1 cellular context compared by ENCODE assay signal in the genomic region with DNA sequence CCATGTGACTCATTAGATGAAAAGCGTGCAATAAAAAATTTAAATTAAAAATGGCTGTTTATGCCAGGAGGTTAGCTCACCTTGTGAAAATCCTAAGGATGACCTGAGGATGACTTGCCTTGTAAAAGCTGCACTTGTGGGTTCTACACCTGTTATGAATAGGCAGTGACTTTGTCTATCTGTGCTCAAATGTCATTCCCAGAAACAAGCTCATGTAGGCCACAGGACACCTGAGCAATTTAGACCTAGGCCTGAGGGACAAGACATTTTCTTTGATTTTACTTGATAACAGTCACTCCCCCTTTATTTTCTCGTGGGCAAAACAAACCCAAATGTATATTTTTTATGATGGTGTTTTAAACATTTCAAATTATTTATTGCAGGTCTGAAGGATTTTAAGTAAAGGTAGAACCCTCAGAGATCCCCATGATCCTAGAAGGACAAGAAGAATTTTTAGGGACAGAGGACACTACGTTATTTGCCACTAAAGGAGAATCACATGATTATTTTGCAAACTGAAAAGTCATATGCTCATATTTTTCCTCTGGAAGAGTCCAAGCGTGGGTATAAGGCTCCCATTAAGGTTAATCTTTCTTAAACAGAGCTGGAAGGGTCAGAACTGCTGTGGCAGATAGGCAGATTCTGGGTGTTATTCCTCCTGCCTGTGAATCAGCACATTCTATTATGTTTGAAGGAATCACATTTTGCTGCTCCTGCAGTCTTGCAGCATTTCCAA.
TF ChIP-seq lines count a peak whose summit lies in the region.

No MANE protein-coding gene starts in this region.

TF ChIP-seq in K562, 482 proteins besides CTCF, POLR2A, EP300 and RAD21 (continued from another document and continues in another):
- TF ChIP-seq ELK1 (CRISPR knock-in tag; IDR thresholded peaks at IDR 0.05) (no peak), TCF3 (CRISPR knock-in tag; IDR thresholded peaks at IDR 0.05) (peak; percentile 98), SRSF1 (IDR thresholded peaks at IDR 0.05; ENCODE audit: low read depth, low read length) (no peak), ZNF717 (CRISPR knock-in tag; IDR thresholded peaks at IDR 0.05) (no peak), CTCFL (IDR thresholded peaks at IDR 0.05; ENCODE audit: borderline replicate concordance, insufficient read depth, low read depth, low read length, poor library complexity, severe bottlenecking) (no peak), C11orf30 (IDR thresholded peaks at IDR 0.05; ENCODE audit: low read depth) (peak; percentile 93), ZNF695 (CRISPR knock-in tag; IDR thresholded peaks at IDR 0.05) (no peak), POLR3A (IDR thresholded peaks at IDR 0.05; ENCODE audit: borderline replicate concordance, extremely low read depth, insufficient read depth, insufficient read length) (no peak), L3MBTL2 (IDR thresholded peaks at IDR 0.05) (peak; percentile 73), MAZ (CRISPR knock-in tag; conservative IDR thresholded peaks at IDR 0.05 in 1 of 2, IDR thresholded peaks at IDR 0.05 in 1 of 2) (peak in 1 of 2 experiments; percentile 64; a peak in 2 of 4 replicates), HOMEZ (CRISPR knock-in tag; IDR thresholded peaks at IDR 0.05) (no peak), TCFL5 (CRISPR knock-in tag; conservative IDR thresholded peaks at IDR 0.05) (no peak), MCM2 (IDR thresholded peaks at IDR 0.05; ENCODE audit: low read depth) (no peak), BACH1 (tag; IDR thresholded peaks at IDR 0.05) (peak; percentile 62; the same call in 1 of the 2 replicates), CHD7 (IDR thresholded peaks at IDR 0.05; ENCODE audit: low read depth, low read length) (no peak), SIN3B (IDR thresholded peaks at IDR 0.05; ENCODE audit: low read depth) (no peak), GATAD2A (IDR thresholded peaks at IDR 0.05) (no peak), KHSRP (IDR thresholded peaks at IDR 0.05) (no peak), ZBTB17 (CRISPR knock-in tag; IDR thresholded peaks at IDR 0.05) (no peak; the same call in 1 of the 2 replicates), HMGN3 (IDR thresholded peaks at IDR 0.05; ENCODE audit: borderline replicate concordance, extremely low read depth, insufficient read length, low read depth, low read length) (peak; percentile 43), ZNF24 (IDR thresholded peaks at IDR 0.05) (no peak), NEUROD1 (IDR thresholded peaks at IDR 0.05; ENCODE audit: borderline replicate concordance, low read depth, low read length, partially characterized antibody) (peak; percentile 84), NUFIP1 (IDR thresholded peaks at IDR 0.05; ENCODE audit: partially characterized antibody) (no peak), ZNF655 (CRISPR knock-in tag; IDR thresholded peaks at IDR 0.05) (no peak), PTBP1 (IDR thresholded peaks at IDR 0.05; ENCODE audit: low read depth, low read length) (no peak), SRSF9 (IDR thresholded peaks at IDR 0.05; ENCODE audit: borderline replicate concordance, low read depth, low read length) (no peak), TEAD4 (IDR thresholded peaks at IDR 0.05; ENCODE audit: low read length) (peak; percentile 98), TEAD4 (CRISPR knock-in tag; IDR thresholded peaks at IDR 0.05; ENCODE audit: borderline replicate concordance) (no peak), HDGF (IDR thresholded peaks at IDR 0.05) (no peak), CREB3L1 (IDR thresholded peaks at IDR 0.05; ENCODE audit: borderline replicate concordance, low read depth) (no peak), CXXC5 (CRISPR knock-in tag; IDR thresholded peaks at IDR 0.05) (peak; percentile 61), ZNF444 (CRISPR knock-in tag; IDR thresholded peaks at IDR 0.05) (no peak)
- TF ChIP-seq, protein P1, sequence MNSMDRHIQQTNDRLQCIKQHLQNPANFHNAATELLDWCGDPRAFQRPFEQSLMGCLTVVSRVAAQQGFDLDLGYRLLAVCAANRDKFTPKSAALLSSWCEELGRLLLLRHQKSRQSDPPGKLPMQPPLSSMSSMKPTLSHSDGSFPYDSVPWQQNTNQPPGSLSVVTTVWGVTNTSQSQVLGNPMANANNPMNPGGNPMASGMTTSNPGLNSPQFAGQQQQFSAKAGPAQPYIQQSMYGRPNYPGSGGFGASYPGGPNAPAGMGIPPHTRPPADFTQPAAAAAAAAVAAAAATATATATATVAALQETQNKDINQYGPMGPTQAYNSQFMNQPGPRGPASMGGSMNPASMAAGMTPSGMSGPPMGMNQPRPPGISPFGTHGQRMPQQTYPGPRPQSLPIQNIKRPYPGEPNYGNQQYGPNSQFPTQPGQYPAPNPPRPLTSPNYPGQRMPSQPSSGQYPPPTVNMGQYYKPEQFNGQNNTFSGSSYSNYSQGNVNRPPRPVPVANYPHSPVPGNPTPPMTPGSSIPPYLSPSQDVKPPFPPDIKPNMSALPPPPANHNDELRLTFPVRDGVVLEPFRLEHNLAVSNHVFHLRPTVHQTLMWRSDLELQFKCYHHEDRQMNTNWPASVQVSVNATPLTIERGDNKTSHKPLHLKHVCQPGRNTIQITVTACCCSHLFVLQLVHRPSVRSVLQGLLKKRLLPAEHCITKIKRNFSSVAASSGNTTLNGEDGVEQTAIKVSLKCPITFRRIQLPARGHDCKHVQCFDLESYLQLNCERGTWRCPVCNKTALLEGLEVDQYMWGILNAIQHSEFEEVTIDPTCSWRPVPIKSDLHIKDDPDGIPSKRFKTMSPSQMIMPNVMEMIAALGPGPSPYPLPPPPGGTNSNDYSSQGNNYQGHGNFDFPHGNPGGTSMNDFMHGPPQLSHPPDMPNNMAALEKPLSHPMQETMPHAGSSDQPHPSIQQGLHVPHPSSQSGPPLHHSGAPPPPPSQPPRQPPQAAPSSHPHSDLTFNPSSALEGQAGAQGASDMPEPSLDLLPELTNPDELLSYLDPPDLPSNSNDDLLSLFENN (IDR thresholded peaks at IDR 0.05; ENCODE audit: low read depth in 2 of 2, low read length in 2 of 2) = peak in 1 of 2 experiments; percentile 96; a peak in 2 of 4 replicates
